9 cellular contexts compared by ENCODE assay signal in the genomic region with DNA sequence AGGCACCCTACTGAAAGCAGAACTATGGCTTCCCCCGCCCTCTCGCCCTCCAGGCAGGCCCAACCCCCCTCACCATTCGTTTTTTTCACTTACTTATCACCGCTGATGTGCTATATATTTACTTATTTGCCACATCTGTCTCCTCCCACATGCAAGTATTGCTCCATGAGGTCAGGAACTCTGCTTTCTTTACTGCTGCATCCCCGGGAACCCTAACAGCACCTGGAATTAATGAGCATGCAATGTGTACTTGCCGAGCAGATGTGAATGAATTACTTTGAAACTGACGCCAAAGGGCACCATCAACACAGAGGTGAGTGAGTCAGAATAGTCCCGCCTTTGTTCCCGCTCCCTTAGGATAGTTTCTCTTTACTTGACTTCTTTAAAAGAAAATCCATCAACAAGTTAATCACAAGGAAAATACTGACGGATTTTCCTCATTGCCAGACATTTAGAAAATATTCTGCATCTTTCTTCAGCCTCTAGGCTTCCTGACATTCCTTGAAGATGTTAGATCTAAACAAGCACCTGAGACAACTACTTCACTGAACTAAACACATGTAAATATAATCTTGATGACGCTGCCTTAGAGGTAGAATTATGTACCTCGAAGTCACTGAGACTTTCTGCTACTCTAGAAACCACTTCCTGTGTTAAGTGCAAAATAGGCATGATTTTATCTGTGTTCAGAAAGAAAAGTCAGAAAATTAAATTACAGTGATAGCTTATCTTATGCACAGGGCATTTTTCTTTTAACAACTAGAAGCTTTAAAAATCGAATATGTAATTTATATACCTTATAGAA. TPM values are rescaled to one million over a fixed set of nuclear protein-coding genes. Genes with fewer than 3 reads are reported as not detected.
DNase-seq lines count a peak whose midpoint lies in the region; ATAC-seq and TF ChIP-seq lines count a peak whose summit lies in the region.
"Had no signal": no experiment of that assay in that cellular context is flagged by ENCODE, and none has a peak within 500 bp of the region (broad histone marks: within the 10 kb centered on the region; RNA-seq: fewer than 3 reads in every experiment).

No MANE protein-coding gene starts in this region.

- WGBS in endodermal cell (ENCODE audit: insufficient coverage in 1 of 2, insufficient read length in 1 of 2), 2 experiments, result 40 to 44% methylated on average over 10 to 12 of the region's 13 CpGs
- WGBS in lower leg skin, 2 donors, result 28 to 29% methylated on average over 13 of the region's 13 CpGs

- H3K4me3 Mint-ChIP-seq in endodermal cell, result peak overlapping the region; percentile 20

- peaks cover 22% of the 10 kb centered on the region for H3K4me1 Mint-ChIP-seq in endodermal cell

- peaks cover 5% of the 10 kb centered on the region for H3K27me3 Mint-ChIP-seq in endodermal cell (ENCODE audit: insufficient read depth)

- peak; percentile 83 for DNase-seq in ELF-1 (ENCODE audit: low read depth, low spot score)
- DNase-seq in Panc1 (ENCODE audit: low read depth, low spot score), result no peak
- DNase-seq in endodermal cell, result peak; percentile 74
- DNase-seq in substantia nigra (lab: John Stamatoyannopoulos, UW), result no peak
- no peak for DNase-seq in GM03348 (ENCODE audit: low spot score)
- DNase-seq in lower leg skin (ENCODE audit: low spot score in 2 of 2), result no peak

- POLR2A ChIA-PET in Panc1 (lab: Charles Lee), result no interaction called here

- peak overlapping the region; percentile 22 for H3K27ac Mint-ChIP-seq in endodermal cell

- CTCF ChIA-PET in Panc1 (lab: Charles Lee), result interaction anchor here (0.5 kb wide), 1 partner anchor 166 kb away, joined by 3 read pairs; no protein-coding TSS in a partner anchor

- no peak overlapping the region for H3K27ac ChIP-seq in Panc1 (ENCODE audit: low read length)
- peak overlapping the region; percentile 33 for H3K27ac ChIP-seq in endodermal cell (ENCODE audit: low read depth, low read length)
- H3K27ac ChIP-seq in substantia nigra (ENCODE audit: low read depth, low read length, poor library complexity, severe bottlenecking), result peak overlapping the region; percentile 89
- H3K27ac ChIP-seq: SJCRH30 had no signal

- no TSS peak for BruUV-seq in Panc1 (replicated peaks; lab: Mats Ljungman, UMichigan)

- H3K4me3 ChIP-seq in Panc1 (ENCODE audit: low read depth in 2 of 2, low read length in 2 of 2), result no peak overlapping the region
- no peak overlapping the region for H3K4me3 ChIP-seq in endodermal cell (ENCODE audit: low read length)
- H3K4me3 ChIP-seq in lower leg skin (ENCODE audit: low read depth, poor library complexity, severe bottlenecking), result no peak overlapping the region
- H3K4me3 ChIP-seq: SJCRH30 had no signal

- H3K9me3 ChIP-seq in Panc1 (ENCODE audit: control insufficient read depth, insufficient read depth, low read depth, low read length) (no peaks in the 10 kb centered on the region), endodermal cell (ENCODE audit: control insufficient read depth, low read length) (no peaks in the 10 kb centered on the region)
- H3K9me3 ChIP-seq: SJCRH30 had no signal

- H3K36me3 Mint-ChIP-seq in endodermal cell (ENCODE audit: low read depth), result no peaks in the 10 kb centered on the region

- ATAC-seq in HG03064 (IDR thresholded peaks at IDR 0.05; ENCODE audit: low read depth, unreplicated experiment), result peak; percentile 69
- ATAC-seq in Panc1, result peak; percentile 53
- no peak for ATAC-seq in GM21528 (IDR thresholded peaks at IDR 0.05; ENCODE audit: low FRiP score, unreplicated experiment)

- H3K9ac ChIP-seq in endodermal cell (ENCODE audit: extremely low read depth, low read length, poor library complexity, severe bottlenecking), result no peak overlapping the region

- H3K36me3 ChIP-seq in Panc1 (ENCODE audit: control insufficient read depth, insufficient read depth, low read length), result no peaks in the 10 kb centered on the region
- H3K36me3 ChIP-seq in endodermal cell (ENCODE audit: control insufficient read depth, insufficient read depth, low read length), result no peaks in the 10 kb centered on the region
- H3K36me3 ChIP-seq: SJCRH30 had no signal

- H3K27me3 ChIP-seq in Panc1 (ENCODE audit: control insufficient read depth, insufficient read depth, low read length) (no peaks in the 10 kb centered on the region), endodermal cell (ENCODE audit: control insufficient read depth, insufficient read depth, low read length, poor library complexity, severe bottlenecking) (no peaks in the 10 kb centered on the region)
- H3K27me3 ChIP-seq: SJCRH30 had no signal

- no peak for TF ChIP-seq POLR2A in lower leg skin (IDR thresholded peaks at IDR 0.05)

- in situ Hi-C loops in Panc1 (cut with HindIII; ENCODE audit: low pct_unique_long_range_greater_than_20kb, low sequenced_read_pairs), result no loop called here

- H3K4me1 ChIP-seq in Panc1 (ENCODE audit: control insufficient read depth, insufficient read depth, low read length) (0 out of 2 replicates have a peak, but pooled peaks cover 6% of the 10 kb centered on the region), endodermal cell (ENCODE audit: control insufficient read depth, insufficient read depth, low read length) (peaks cover 3% of the 10 kb centered on the region)

- H3K9me3 Mint-ChIP-seq in endodermal cell, result no peaks in the 10 kb centered on the region

- intact Hi-C loops in Panc1 (cut with micrococcal nuclease; ENCODE audit: unreplicated experiment), result loop anchor here (10.0 kb wide), 1 partner anchor 201 kb away; no protein-coding TSS in a partner anchor
- intact Hi-C loops in lower leg skin (cut with DNase I; ENCODE audit: low total_unique reads), result loop anchor here (10.0 kb wide), 2 partner anchors 231 to 261 kb away; no protein-coding TSS in a partner anchor

- TF ChIP-seq CTCF in Panc1 (IDR thresholded peaks at IDR 0.05) (no peak), endodermal cell (conservative IDR thresholded peaks at IDR 0.05) (no peak), lower leg skin (IDR thresholded peaks at IDR 0.05) (no peak)

RNA-seq across cellular contexts. Expression of a gene that starts 17.5 kb away (rescaled TPM):
- total RNA-seq in Panc1 (2021; ENCODE audit: unreplicated experiment) (73.0 TPM), endodermal cell (10 to 100 TPM; 46.2 to 48.9 TPM), lower leg skin (10 to 100 TPM; 65.5 to 84.7 (median 74.0) TPM)
- 60.4 TPM for polyA plus RNA-seq in Panc1 (2012; ENCODE audit: insufficient read length)
- polyA plus RNA-seq in endodermal cell (2013, experiment 1 of 2), result 46.9 TPM
- 43.4 TPM for polyA plus RNA-seq in endodermal cell (2013, experiment 2 of 2)

Comparison
In these comparisons a context has a peak if more than half of its experiments do, and no peak if none do; other contexts are left out.
1. DNase-seq: peak in ELF-1 (single experiment) and endodermal cell (single experiment); none in Panc1 (single experiment), substantia nigra (0 of 49), GM03348 (single experiment) and lower leg skin (0 of 2).